ENCODE assay signal across 18 cellular contexts in the genomic region with DNA sequence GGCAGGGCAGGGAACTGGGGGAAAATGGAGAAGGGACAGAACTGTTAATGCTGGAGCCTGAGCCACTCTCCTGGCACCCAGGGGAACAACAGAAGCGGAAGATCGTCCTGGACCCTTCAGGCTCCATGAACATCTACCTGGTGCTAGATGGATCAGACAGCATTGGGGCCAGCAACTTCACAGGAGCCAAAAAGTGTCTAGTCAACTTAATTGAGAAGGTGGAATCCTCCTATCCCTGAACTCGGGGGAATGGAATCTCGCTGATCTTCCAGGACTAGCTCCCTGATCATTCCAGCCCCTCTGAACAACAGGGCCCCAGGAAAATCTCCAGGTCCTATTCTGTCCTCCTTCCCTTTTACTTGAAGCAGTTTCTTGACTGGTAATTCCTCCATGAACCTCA. TPM values are rescaled to one million over a fixed set of nuclear protein-coding genes. Genes with fewer than 3 reads are reported as not detected.
"Had no signal": no experiment of that assay in that cellular context is flagged by ENCODE, and none has a peak within 500 bp of the region (broad histone marks: within the 10 kb centered on the region; RNA-seq: fewer than 3 reads in every experiment).

No MANE protein-coding gene starts in this region.

- H3K9me3 Mint-ChIP-seq: activated naive CD8-positive, alpha-beta T cell treated with anti-CD3 and anti-CD28 coated beads, Interleukin-2, amount 10 ng/mL, durations not matched to agents 7 days and 5 days; activated T-helper 1 cell treated with anti-CD3 and anti-CD28 coated beads, Interleukin-12 subunit alpha, Interleukin-12 subunit beta, Interleukin-2, Interleukin-4 antibody, amounts not matched to agents 30 ng/mL and 10 ng/mL and 1 ng/mL, durations not matched to agents 14 hours and 24 hours and 36 hours; natural killer cell; stimulated activated naive CD8-positive, alpha-beta T cell treated with anti-CD3 and anti-CD28 coated beads, Interleukin-15, amount 100 ng/mL, for 72 hours had no signal

- H3K27ac ChIP-seq: body of pancreas, coronary artery, lower lobe of right lung, upper lobe of right lung, VCaP had no signal

- DNase-seq: activated CD4-positive, alpha-beta T cell treated with anti-CD3 and anti-CD28 coated beads, Interleukin-2, amount 50 U/mL, for 4 hours; activated naive CD8-positive, alpha-beta T cell treated with anti-CD3 and anti-CD28 coated beads, Interleukin-2, amount 10 ng/mL, durations not matched to agents 7 days and 5 days; amygdala; body of pancreas; hypothalamus; islet precursor cell; left colon; lower lobe of right lung; natural killer cell; nucleus accumbens; stimulated activated naive CD8-positive, alpha-beta T cell treated with anti-CD3 and anti-CD28 coated beads, Interleukin-15, amount 100 ng/mL, for 72 hours; T-helper 2 cell; upper lobe of right lung had no signal

- H3K27ac Mint-ChIP-seq: activated naive CD8-positive, alpha-beta T cell treated with anti-CD3 and anti-CD28 coated beads, Interleukin-2, amount 10 ng/mL, durations not matched to agents 7 days and 5 days; activated T-helper 1 cell treated with anti-CD3 and anti-CD28 coated beads, Interleukin-12 subunit alpha, Interleukin-12 subunit beta, Interleukin-2, Interleukin-4 antibody, amounts not matched to agents 30 ng/mL and 10 ng/mL and 1 ng/mL, durations not matched to agents 14 hours and 24 hours and 36 hours; natural killer cell; progenitor cell of endocrine pancreas; stimulated activated naive CD8-positive, alpha-beta T cell treated with anti-CD3 and anti-CD28 coated beads, Interleukin-15, amount 100 ng/mL, for 72 hours had no signal

- H3K27me3 ChIP-seq: body of pancreas, upper lobe of right lung had no signal

- H3K36me3 Mint-ChIP-seq: natural killer cell had no signal

- H3K4me3 ChIP-seq: body of pancreas, coronary artery, lower lobe of right lung, upper lobe of right lung had no signal

- ATAC-seq: body of pancreas; left colon; lower lobe of right lung; natural killer cell; stimulated activated naive CD8-positive, alpha-beta T cell treated with anti-CD3 and anti-CD28 coated beads, Interleukin-15, amount 100 ng/mL, for 72 hours; upper lobe of right lung had no signal

- H3K9me3 ChIP-seq: body of pancreas, lower lobe of right lung, upper lobe of right lung had no signal

- H3K4me3 Mint-ChIP-seq: activated naive CD8-positive, alpha-beta T cell treated with anti-CD3 and anti-CD28 coated beads, Interleukin-2, amount 10 ng/mL, durations not matched to agents 7 days and 5 days; activated T-helper 1 cell treated with anti-CD3 and anti-CD28 coated beads, Interleukin-12 subunit alpha, Interleukin-12 subunit beta, Interleukin-2, Interleukin-4 antibody, amounts not matched to agents 30 ng/mL and 10 ng/mL and 1 ng/mL, durations not matched to agents 14 hours and 24 hours and 36 hours; natural killer cell; stimulated activated naive CD8-positive, alpha-beta T cell treated with anti-CD3 and anti-CD28 coated beads, Interleukin-15, amount 100 ng/mL, for 72 hours had no signal

RNA-seq across cellular contexts. Expression of a gene that starts 2.0 kb away (rescaled TPM):
- total RNA-seq: activated CD8-positive, alpha-beta memory T cell treated with anti-CD3 and anti-CD28 coated beads for 36 hours had no signal
